Comparison of ENCODE assay signal across 17 cellular contexts in the genomic region with DNA sequence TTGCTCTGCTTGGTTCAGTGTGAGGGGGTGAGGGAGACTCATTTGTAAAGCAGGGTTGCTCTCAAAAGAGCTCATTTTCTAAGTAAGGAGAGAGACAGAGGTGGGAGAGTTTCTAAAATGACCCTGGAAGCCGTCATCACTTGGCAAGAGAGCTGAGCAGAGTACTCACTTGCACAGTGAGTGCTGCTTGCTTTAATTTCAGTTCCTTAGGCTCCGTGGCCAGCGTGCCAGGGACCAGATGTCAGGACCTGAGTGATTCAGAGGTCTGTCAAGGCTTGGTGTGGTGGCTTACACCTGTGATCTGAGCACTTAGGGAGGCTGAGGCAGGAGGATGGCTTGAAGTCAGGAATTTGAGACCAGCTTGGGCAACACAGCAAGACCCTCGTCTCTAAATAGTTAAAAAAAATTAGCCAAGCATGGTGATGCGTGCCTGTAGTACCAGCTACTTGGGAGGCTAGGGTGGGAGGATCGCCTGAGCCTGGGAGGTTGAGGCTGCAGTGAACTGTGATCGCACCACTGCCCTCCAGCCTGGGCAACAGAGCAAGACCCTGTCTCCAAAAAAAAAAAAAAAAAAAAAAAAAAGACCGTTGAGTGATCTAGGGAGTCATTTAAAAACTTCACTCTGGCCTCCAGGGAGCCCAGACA. TPM values are rescaled to one million over a fixed set of nuclear protein-coding genes. Genes with fewer than 3 reads are reported as not detected.
DNase-seq lines count a peak whose midpoint lies in the region; ATAC-seq, FAIRE-seq and TF ChIP-seq lines count a peak whose summit lies in the region.
"Had no signal": no experiment of that assay in that cellular context is flagged by ENCODE, and none has a peak within 500 bp of the region (broad histone marks: within the 10 kb centered on the region; RNA-seq: fewer than 3 reads in every experiment).

No MANE protein-coding gene starts in this region.

- DNase-seq in MCF 10A (ENCODE audit: unreplicated experiment) (no peak), mammary epithelial cell (no peak), RPMI8226 (peak; percentile 48), endothelial cell of umbilical vein (ENCODE audit: low read depth, low spot score) (no peak), upper lobe of left lung (no peak), erythroblast (lab: John Stamatoyannopoulos, UW) (no peak), testis (no peak)
- DNase-seq in stimulated activated naive B cell treated with anti-CD40 and anti-IgM and Interleukin-4, amounts not matched to agents 10 μg/mL and 1 μg/mL and 100 μg/mL, for 72 hours = no peak
- DNase-seq: activated CD8-positive, alpha-beta memory T cell treated with anti-CD3 and anti-CD28 coated beads, Interleukin-2, amount 50 U/mL, for 48 hours; foreskin melanocyte; left colon; NCI-H748 treated with DMSO at 0.1 percent for 48 hours; stimulated activated CD4-positive, alpha-beta T cell treated with anti-CD3 and anti-CD28 coated beads, Interleukin-2, amount 100 ng/mL, for 48 hours had no signal

- no peaks in the 10 kb centered on the region for H3K27me3 Mint-ChIP-seq in MCF 10A (ENCODE audit: insufficient read depth, unreplicated experiment)
- no peaks in the 10 kb centered on the region for H3K27me3 Mint-ChIP-seq in stimulated activated naive B cell treated with anti-CD40 and anti-IgM and Interleukin-4, amounts not matched to agents 10 μg/mL and 1 μg/mL and 100 μg/mL, for 72 hours

- no peak for TF ChIP-seq EP300 in upper lobe of left lung (IDR thresholded peaks at IDR 0.05)

- H3K79me2 ChIP-seq in mammary epithelial cell (ENCODE audit: insufficient read depth, low read length) (no peaks in the 10 kb centered on the region), endothelial cell of umbilical vein (ENCODE audit: control insufficient read depth, insufficient read depth, low read length) (no peaks in the 10 kb centered on the region)

- H4K20me1 ChIP-seq in mammary epithelial cell (ENCODE audit: insufficient read depth, low read length) (no peaks in the 10 kb centered on the region), endothelial cell of umbilical vein (replicated peaks; ENCODE audit: control insufficient read depth, extremely low read depth, insufficient read depth, low read length) (no peaks in the 10 kb centered on the region)

- POLR2A ChIA-PET in MCF 10A (lab: Yijun Ruan, JAX) (interaction anchor here (0.7 to 3.0 kb wide), 8 partner anchors 11 to 160 kb away, joined by 3 to 15 read pairs (median 4); partner anchors contain the start of genes ZNF205, ZNF213 and ZNF263), endothelial cell of umbilical vein (lab: Charles Lee) (interaction anchor here (0.9 kb wide), 1 partner anchor 10 kb away, joined by 3 read pairs; no protein-coding TSS in a partner anchor)

- H3K9me3 ChIP-seq in mammary epithelial cell (replicated peaks; ENCODE audit: insufficient read depth, low read length) (no peaks in the 10 kb centered on the region), endothelial cell of umbilical vein (replicated peaks; ENCODE audit: control insufficient read depth, insufficient read depth, low read length) (no peaks in the 10 kb centered on the region), upper lobe of left lung (no peaks in the 10 kb centered on the region), testis (no peaks in the 10 kb centered on the region)
- H3K9me3 ChIP-seq: HAP-1, prostate gland had no signal

- no peaks in the 10 kb centered on the region for H3K9me3 Mint-ChIP-seq in MCF 10A (ENCODE audit: unreplicated experiment)
- no peaks in the 10 kb centered on the region for H3K9me3 Mint-ChIP-seq in stimulated activated naive B cell treated with anti-CD40 and anti-IgM and Interleukin-4, amounts not matched to agents 10 μg/mL and 1 μg/mL and 100 μg/mL, for 72 hours

- no peaks in the 10 kb centered on the region for H3K36me3 ChIP-seq in mammary epithelial cell (ENCODE audit: insufficient read depth, low read length)
- peaks cover 7 to 21% of the 10 kb centered on the region in 2 experiments for H3K36me3 ChIP-seq in endothelial cell of umbilical vein (ENCODE audit: control insufficient read depth in 2 of 2, extremely low read depth in 1 of 2, insufficient read depth in 2 of 2, low read length in 2 of 2)
- H3K36me3 ChIP-seq in upper lobe of left lung = peaks cover 0 to 33% (median 27%) of the 10 kb centered on the region in 4 donors
- H3K36me3 ChIP-seq in testis (ENCODE audit: low read depth, missing control alignments) = no peaks in the 10 kb centered on the region

- H2AFZ ChIP-seq in mammary epithelial cell (ENCODE audit: low read depth, low read length) (no peak overlapping the region), endothelial cell of umbilical vein (ENCODE audit: low read depth, low read length) (no peak overlapping the region)

- in situ Hi-C loops in mammary epithelial cell (cut with MboI; ENCODE audit: low sequenced_read_pairs in 2 of 2) = no loop called here

- H3K4me1 ChIP-seq in mammary epithelial cell (ENCODE audit: insufficient read depth, low read length) (peaks cover 22% of the 10 kb centered on the region), endothelial cell of umbilical vein (ENCODE audit: control insufficient read depth, extremely low read depth, insufficient read depth, low read length) (peaks cover 6% of the 10 kb centered on the region), upper lobe of left lung (peaks cover 12 to 16% (median 13%) of the 10 kb centered on the region in 4 donors), testis (peaks cover 6% of the 10 kb centered on the region)

- no peak overlapping the region for H3K4me2 ChIP-seq in mammary epithelial cell (ENCODE audit: insufficient read depth, low read depth, low read length)
- H3K4me2 ChIP-seq in endothelial cell of umbilical vein (ENCODE audit: insufficient read depth, low read length) = no peak overlapping the region

- 71% methylated on average over 6 of the region's 8 CpGs for WGBS in mammary epithelial cell (ENCODE audit: low coverage, missing lambda C conversion rate)
- WGBS in upper lobe of left lung, 2 donors = 65% methylated on average over 8 of the region's 8 CpGs
- 24 to 52% methylated on average over 8 of the region's 8 CpGs for WGBS in testis, 2 donors

- no peak overlapping the region for H3K27ac ChIP-seq in mammary epithelial cell (ENCODE audit: insufficient read depth, low read depth, low read length)
- no peak overlapping the region for H3K27ac ChIP-seq in endothelial cell of umbilical vein (ENCODE audit: insufficient read depth, low read depth, low read length)
- no peak overlapping the region for H3K27ac ChIP-seq in upper lobe of left lung
- H3K27ac ChIP-seq in testis = no peak overlapping the region

- H3K9ac ChIP-seq in mammary epithelial cell (ENCODE audit: insufficient read depth, low read length) = no peak overlapping the region
- no peak overlapping the region for H3K9ac ChIP-seq in endothelial cell of umbilical vein (replicated peaks; ENCODE audit: extremely low read depth, insufficient read depth, low read length)

- H3K27me3 ChIP-seq in mammary epithelial cell (ENCODE audit: insufficient read depth, low read length) (no peaks in the 10 kb centered on the region), endothelial cell of umbilical vein (ENCODE audit: control insufficient read depth in 2 of 2, insufficient read depth in 2 of 2, low read length in 2 of 2) (no peaks in the 10 kb centered on the region), upper lobe of left lung (no peaks in the 10 kb centered on the region), testis (no peaks in the 10 kb centered on the region)

- no TSS peak for BruUV-seq in MCF 10A (replicated peaks; lab: Mats Ljungman, UMichigan)
- BruUV-seq in mammary epithelial cell (replicated peaks; lab: Mats Ljungman, UMichigan) = no TSS peak
- BruUV-seq in endothelial cell of umbilical vein (replicated peaks; lab: Mats Ljungman, UMichigan) = no TSS peak

- peak overlapping the region; percentile 91 for H3K4me3 Mint-ChIP-seq in MCF 10A (ENCODE audit: unreplicated experiment)
- peak overlapping the region; percentile 96 to 98 for H3K4me3 Mint-ChIP-seq in stimulated activated naive B cell treated with anti-CD40 and anti-IgM and Interleukin-4, amounts not matched to agents 10 μg/mL and 1 μg/mL and 100 μg/mL, for 72 hours

- intact Hi-C loops in MCF 10A (cut with micrococcal nuclease) (no loop called here), mammary epithelial cell (cut with micrococcal nuclease) (no loop called here), endothelial cell of umbilical vein (cut with micrococcal nuclease) (no loop called here), testis (cut with DNase I; ENCODE audit: low total_unique reads) (no loop called here)

- FAIRE-seq in endothelial cell of umbilical vein (lab: Jason Lieb, UNC) = peak; percentile 37
- FAIRE-seq: colon had no signal

- no peaks in the 10 kb centered on the region for H3K9me1 ChIP-seq in endothelial cell of umbilical vein (replicated peaks; ENCODE audit: control insufficient read depth, extremely low read depth, insufficient read depth, low read length)

- H3K36me3 Mint-ChIP-seq in MCF 10A (ENCODE audit: insufficient read depth, unreplicated experiment) = peaks cover 46% of the 10 kb centered on the region
- peaks cover 5 to 10% of the 10 kb centered on the region in 2 donors for H3K36me3 Mint-ChIP-seq in stimulated activated naive B cell treated with anti-CD40 and anti-IgM and Interleukin-4, amounts not matched to agents 10 μg/mL and 1 μg/mL and 100 μg/mL, for 72 hours

- no peak for TF ChIP-seq POLR2A in endothelial cell of umbilical vein (IDR thresholded peaks at IDR 0.05; ENCODE audit: low read depth, low read length)
- no peak for TF ChIP-seq POLR2A in upper lobe of left lung (IDR thresholded peaks at IDR 0.05)
- no peak for TF ChIP-seq POLR2A in erythroblast (IDR thresholded peaks at IDR 0.05; ENCODE audit: low read length)
- TF ChIP-seq POLR2A in testis (IDR thresholded peaks at IDR 0.05) = no peak

- dilution Hi-C loops in mammary epithelial cell (cut with HindIII; ENCODE audit: low sequenced_read_pairs) (no loop called here), endothelial cell of umbilical vein (cut with MboI; ENCODE audit: extremely low pct_ligation_motif_present, low sequenced_read_pairs) (no loop called here)

- ATAC-seq in stimulated activated naive B cell treated with anti-CD40 and anti-IgM and Interleukin-4, amounts not matched to agents 10 μg/mL and 1 μg/mL and 100 μg/mL, for 72 hours (replicated peaks) = no peak
- no peak for ATAC-seq in upper lobe of left lung (ENCODE audit: low FRiP score in 2 of 2)

- no peak overlapping the region for H3K27ac Mint-ChIP-seq in MCF 10A (ENCODE audit: low read depth, unreplicated experiment)
- peak overlapping the region; percentile 42 for H3K27ac Mint-ChIP-seq in stimulated activated naive B cell treated with anti-CD40 and anti-IgM and Interleukin-4, amounts not matched to agents 10 μg/mL and 1 μg/mL and 100 μg/mL, for 72 hours

- H3K4me3 ChIP-seq in mammary epithelial cell (replicated peaks in 1 of 3; ENCODE audit: insufficient read depth in 1 of 3, low read depth in 2 of 3, low read length in 3 of 3) (no peak overlapping the region), endothelial cell of umbilical vein (replicated peaks in 1 of 3; ENCODE audit: insufficient read depth in 1 of 3, low read depth in 1 of 3, low read length in 3 of 3) (no peak overlapping the region), upper lobe of left lung (no peak overlapping the region), testis (no peak overlapping the region)

- TF ChIP-seq CTCF in MCF 10A (IDR thresholded peaks at IDR 0.05; ENCODE audit: unreplicated experiment) (no peak), mammary epithelial cell (conservative IDR thresholded peaks at IDR 0.05 in 1 of 2, IDR thresholded peaks at IDR 0.05 in 1 of 2; ENCODE audit: extremely low read depth in 1 of 2, insufficient read depth in 1 of 2, low read depth in 1 of 2, low read length in 2 of 2) (no peak), endothelial cell of umbilical vein (IDR thresholded peaks at IDR 0.05; ENCODE audit: extremely low read depth in 1 of 2, insufficient read depth in 1 of 2, low read depth in 1 of 2, low read length in 2 of 2) (no peak), upper lobe of left lung (IDR thresholded peaks at IDR 0.05) (no peak), testis (IDR thresholded peaks at IDR 0.05) (no peak)

- peaks cover 17% of the 10 kb centered on the region for H3K4me1 Mint-ChIP-seq in MCF 10A (ENCODE audit: insufficient read depth, unreplicated experiment)
- peaks cover 23 to 40% of the 10 kb centered on the region in 2 donors for H3K4me1 Mint-ChIP-seq in stimulated activated naive B cell treated with anti-CD40 and anti-IgM and Interleukin-4, amounts not matched to agents 10 μg/mL and 1 μg/mL and 100 μg/mL, for 72 hours

- CTCF ChIA-PET in MCF 10A (lab: Yijun Ruan, JAX) = interaction anchor here (0.9 to 1.7 kb wide), 5 partner anchors 9 to 92 kb away, joined by 4 to 12 read pairs (median 6); no protein-coding TSS in a partner anchor
- CTCF ChIA-PET in mammary epithelial cell (lab: Charles Lee; ENCODE audit: low non-redundant PET) = no interaction called here
- CTCF ChIA-PET in endothelial cell of umbilical vein (lab: Charles Lee) = interaction anchor here (0.6 to 4.9 kb wide), 7 partner anchors 9 to 91 kb away, joined by 3 to 26 read pairs (median 4); partner anchors contain the start of gene ZNF213

RNA-seq across cellular contexts. Expression of gene ZNF205, which starts 10.7 kb away (rescaled TPM):
- total RNA-seq in MCF 10A (2022) (11.8 and 12.1 TPM in 2 replicates), mammary epithelial cell (10 to 100 TPM; 14.8 to 19.2 TPM), endothelial cell of umbilical vein (15.5 and 18.5 TPM in 2 replicates), upper lobe of left lung (10 to 100 TPM; 13.8 to 25.2 (median 16.8) TPM), testis (10 to 100 TPM in 1 of 2 donors, 1 to 10 TPM in 1; 9.8 to 19.4 TPM)
- polyA plus RNA-seq in mammary epithelial cell (9.8 TPM), endothelial cell of umbilical vein (19.0 and 30.1 TPM in 2 replicates), testis (ENCODE audit: insufficient read depth, low read depth, low replicate concordance) (5.5 TPM)
- polyA minus RNA-seq in mammary epithelial cell (6.7 TPM), endothelial cell of umbilical vein (5.1 and 6.5 TPM in 2 replicates)
- 14.3 and 20.6 TPM in 2 replicates for polyA plus RNA-seq in endothelial cell of umbilical vein (2011; cell fraction: cytosol; rRNA removed)
- polyA plus RNA-seq in endothelial cell of umbilical vein (2011; cell fraction: nucleus; rRNA removed) = 15.3 and 16.2 TPM in 2 replicates
- polyA plus RNA-seq in endothelial cell of umbilical vein (2012) = 8.4 and 10.2 TPM in 2 replicates
- 8.7 TPM for polyA minus RNA-seq in endothelial cell of umbilical vein (2011; cell fraction: cytosol; rRNA and poly(A)+ RNA removed)
- 3.0 and 4.4 TPM in 2 replicates for polyA minus RNA-seq in endothelial cell of umbilical vein (2011; cell fraction: nucleus; rRNA and poly(A)+ RNA removed)

RNA-seq across cellular contexts. Expression of gene ZNF213, which starts 11.8 kb away (rescaled TPM):
- 19.7 and 20.7 TPM in 2 replicates for total RNA-seq in MCF 10A (2022)
- total RNA-seq in mammary epithelial cell = 10 to 100 TPM in 1 of 2 donors, 1 to 10 TPM in 1; 7.7 to 10.8 TPM
- polyA plus RNA-seq in mammary epithelial cell = 0.78 TPM
- 6.5 TPM for polyA minus RNA-seq in mammary epithelial cell
- total RNA-seq in endothelial cell of umbilical vein = 8.0 and 9.8 TPM in 2 replicates
- 1.8 and 2.0 TPM in 2 replicates for polyA plus RNA-seq in endothelial cell of umbilical vein
- 1.3 and 1.7 TPM in 2 replicates for polyA plus RNA-seq in endothelial cell of umbilical vein (2011; cell fraction: cytosol; rRNA removed)
- polyA plus RNA-seq in endothelial cell of umbilical vein (2011; cell fraction: nucleus; rRNA removed) = 0.87 and 0.90 TPM in 2 replicates
- polyA plus RNA-seq in endothelial cell of umbilical vein (2012) = 6.0 and 6.4 TPM in 2 replicates
- 1.4 and 2.0 TPM in 2 replicates for polyA minus RNA-seq in endothelial cell of umbilical vein
- polyA minus RNA-seq in endothelial cell of umbilical vein (2011; cell fraction: cytosol; rRNA and poly(A)+ RNA removed) = 3.5 TPM
- polyA minus RNA-seq in endothelial cell of umbilical vein (2011; cell fraction: nucleus; rRNA and poly(A)+ RNA removed) = 0.72 and 1.5 TPM in 2 replicates
- total RNA-seq in upper lobe of left lung = 10 to 100 TPM in 4 of 6 donors, 1 to 10 TPM in 2; 4.2 to 20.3 (median 11.6) TPM
- total RNA-seq in testis = 10 to 100 TPM; 43.1 to 57.3 TPM
- polyA plus RNA-seq in testis (ENCODE audit: insufficient read depth, low read depth, low replicate concordance) = 46.8 TPM

RNA-seq across cellular contexts. Expression of gene ZSCAN10, which starts 24.0 kb away (rescaled TPM):
- total RNA-seq in MCF 10A (2022) (0.49 and 1.4 TPM in 2 replicates), mammary epithelial cell (not detected), endothelial cell of umbilical vein (not detected in 2 replicates), upper lobe of left lung (1 to 10 TPM in 1 of 6 donors, under 1 TPM in 3, not detected in 2; 0.17 to 1.0 (median 0.28) TPM), testis (under 1 TPM; 0.79 to 0.93 TPM)
- polyA plus RNA-seq in mammary epithelial cell (not detected), endothelial cell of umbilical vein (0.08 TPM in 1 of 2 replicates, not detected in the other), testis (ENCODE audit: insufficient read depth, low read depth, low replicate concordance) (0.91 TPM)
- polyA minus RNA-seq in mammary epithelial cell (not detected), endothelial cell of umbilical vein (not detected in 2 replicates)
- not detected in 2 replicates for polyA plus RNA-seq in endothelial cell of umbilical vein (2011; cell fraction: cytosol; rRNA removed)
- polyA plus RNA-seq in endothelial cell of umbilical vein (2011; cell fraction: nucleus; rRNA removed) = not detected in 2 replicates
- polyA plus RNA-seq in endothelial cell of umbilical vein (2012) = not detected in 2 replicates
- polyA minus RNA-seq in endothelial cell of umbilical vein (2011; cell fraction: cytosol; rRNA and poly(A)+ RNA removed) = not detected
- polyA minus RNA-seq in endothelial cell of umbilical vein (2011; cell fraction: nucleus; rRNA and poly(A)+ RNA removed) = not detected in 2 replicates
- total RNA-seq: left colon, subcutaneous adipose tissue had no signal

RNA-seq across cellular contexts. Expression of gene IL32, which starts 57.6 kb away (rescaled TPM):
- total RNA-seq in MCF 10A (2022) = 24.0 and 29.8 TPM in 2 replicates
- 10 to 100 TPM in 1 of 2 donors, 1 to 10 TPM in 1; 1.5 to 25.2 TPM for total RNA-seq in mammary epithelial cell
- 8.4 TPM for polyA plus RNA-seq in mammary epithelial cell
- 46.4 TPM for polyA minus RNA-seq in mammary epithelial cell
- 55.7 and 127 TPM in 2 replicates for total RNA-seq in endothelial cell of umbilical vein
- 336 and 493 TPM in 2 replicates for polyA plus RNA-seq in endothelial cell of umbilical vein
- 252 and 322 TPM in 2 replicates for polyA plus RNA-seq in endothelial cell of umbilical vein (2011; cell fraction: cytosol; rRNA removed)
- polyA plus RNA-seq in endothelial cell of umbilical vein (2011; cell fraction: nucleus; rRNA removed) = 154 and 214 TPM in 2 replicates
- 194 and 480 TPM in 2 replicates for polyA plus RNA-seq in endothelial cell of umbilical vein (2012)
- 105 and 133 TPM in 2 replicates for polyA minus RNA-seq in endothelial cell of umbilical vein
- 6.2 TPM for polyA minus RNA-seq in endothelial cell of umbilical vein (2011; cell fraction: cytosol; rRNA and poly(A)+ RNA removed)
- polyA minus RNA-seq in endothelial cell of umbilical vein (2011; cell fraction: nucleus; rRNA and poly(A)+ RNA removed) = 41.2 and 59.8 TPM in 2 replicates
- total RNA-seq in upper lobe of left lung = 100 to 1,000 TPM in 3 of 6 donors, 10 to 100 TPM in 3; 31.4 to 220 (median 116) TPM
- total RNA-seq in testis = 10 to 100 TPM; 27.1 to 33.0 TPM
- polyA plus RNA-seq in testis (ENCODE audit: insufficient read depth, low read depth, low replicate concordance) = 62.2 TPM
